In the genomic region with DNA sequence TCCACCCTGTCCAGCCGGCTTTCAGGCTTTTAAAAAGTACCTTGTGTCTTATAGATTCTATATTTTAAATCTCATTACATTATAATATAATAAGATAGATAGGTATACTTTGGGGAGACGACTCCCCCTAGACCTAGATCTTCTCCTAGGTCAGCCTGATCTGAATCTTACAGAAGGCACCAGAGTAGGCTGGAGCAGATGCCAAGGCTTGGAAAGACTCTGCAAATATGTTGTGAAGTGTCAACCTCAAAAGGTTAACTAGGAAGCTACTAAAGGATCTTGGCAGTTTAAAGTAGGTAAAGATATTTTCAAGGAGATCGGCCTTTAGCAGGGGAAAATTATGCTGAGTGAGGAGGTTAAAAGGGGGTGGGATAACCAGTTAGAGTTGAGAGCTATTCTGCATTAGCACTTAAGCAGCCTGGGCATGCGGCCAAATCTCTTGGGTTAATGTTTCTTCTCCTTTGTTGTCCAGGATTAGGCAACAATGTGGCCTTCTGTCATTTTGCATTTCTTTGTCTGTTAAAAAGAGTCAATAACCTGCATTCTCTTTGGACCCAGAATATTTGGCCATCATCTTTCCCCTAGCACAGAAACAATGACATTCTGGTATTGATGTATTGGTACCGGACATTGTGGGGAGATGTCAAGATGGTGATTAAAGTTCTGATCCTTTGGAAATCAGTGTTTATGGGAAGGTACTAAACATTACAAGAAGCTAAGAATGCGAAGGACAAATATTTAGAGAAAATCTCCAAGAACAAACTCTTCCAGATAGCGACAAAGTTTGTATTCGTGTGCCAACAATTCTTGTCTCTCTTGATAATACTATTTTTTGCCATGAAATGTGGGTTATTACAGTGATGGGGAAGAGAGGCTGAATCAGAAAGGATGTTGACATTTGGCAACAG, we compare ENCODE assay signal across 7 cellular contexts. TPM values are rescaled to one million over a fixed set of nuclear protein-coding genes. Genes with fewer than 3 reads are reported as not detected.
A peak's percentile ranks its signal among the peaks of the same experiment; 100 is the strongest.
DNase-seq lines count a peak whose midpoint lies in the region; ATAC-seq and TF ChIP-seq lines count a peak whose summit lies in the region.

No MANE protein-coding gene starts in this region.

- H3K9me3 ChIP-seq in MG63 = no peaks in the 10 kb centered on the region
- no peaks in the 10 kb centered on the region for H3K9me3 ChIP-seq in PC-3 (ENCODE audit: low read length)

- CTCF ChIA-PET in PC-3 (lab: Charles Lee) = no interaction called here

- H2AFZ ChIP-seq in PC-3 (ENCODE audit: low read length) = no peak overlapping the region

- H3K9me2 ChIP-seq in PC-3 (replicated peaks; ENCODE audit: low read length) = no peaks in the 10 kb centered on the region

- DNase-seq in MG63 (peak; percentile 56), PC-3 (peak; percentile 55), fibroblast of peridontal ligament (ENCODE audit: extremely low read depth) (peak; percentile 27), posterior vena cava (ENCODE audit: low spot score) (peak; percentile 93), H7 (no peak)

- H3K27ac ChIP-seq in PC-3 (ENCODE audit: low read length) = no peak overlapping the region

- 0 out of 2 replicates have a peak, but pooled peaks cover 2% of the 10 kb centered on the region for H3K27me3 ChIP-seq in MG63
- no peaks in the 10 kb centered on the region for H3K27me3 ChIP-seq in PC-3 (ENCODE audit: low read length)
- H3K27me3 ChIP-seq in H7 (ENCODE audit: control insufficient read depth, insufficient read depth, low read length) = no peaks in the 10 kb centered on the region

- H3K36me3 ChIP-seq in MG63 (no peaks in the 10 kb centered on the region), PC-3 (ENCODE audit: low read depth, low read length) (no peaks in the 10 kb centered on the region), H7 (replicated peaks; ENCODE audit: control insufficient read depth, insufficient read depth, low read length) (no peaks in the 10 kb centered on the region)

- H3K4me3 ChIP-seq in MG63 (no peak overlapping the region), PC-3 (ENCODE audit: low read length) (no peak overlapping the region), H7 (ENCODE audit: insufficient read depth, low read depth, low read length) (no peak overlapping the region)

- no peak for TF ChIP-seq CTCF in PC-3 (conservative IDR thresholded peaks at IDR 0.05; ENCODE audit: low read depth, low read length)

- intact Hi-C loops in PC-3 (cut with micrococcal nuclease) (no loop called here), posterior vena cava (cut with DNase I) (no loop called here)

- no TSS peak for BruUV-seq in PC-3 (replicated peaks; lab: Mats Ljungman, UMichigan)

- H3K4me1 ChIP-seq in PC-3 (ENCODE audit: insufficient read depth, low read length) = no peaks in the 10 kb centered on the region

- H3K4me2 ChIP-seq in PC-3 (ENCODE audit: low read length) = no peak overlapping the region

- H4K20me1 ChIP-seq in PC-3 (ENCODE audit: low read length) = no peaks in the 10 kb centered on the region

- no peak overlapping the region for H3K9ac ChIP-seq in PC-3 (ENCODE audit: low read length)

- POLR2A ChIA-PET in PC-3 (lab: Charles Lee; ENCODE audit: unreplicated experiment) = interaction anchor here (0.6 kb wide), 1 partner anchor 16 kb away, joined by 3 read pairs; no protein-coding TSS in a partner anchor

- ATAC-seq in PC-3 = no peak
- ATAC-seq in HG03097 (IDR thresholded peaks at IDR 0.05; ENCODE audit: low FRiP score, unreplicated experiment) = no peak
- ATAC-seq in HG02973 (IDR thresholded peaks at IDR 0.05; ENCODE audit: unreplicated experiment) = no peak

- H3K79me2 ChIP-seq in PC-3 (ENCODE audit: low read length) = no peaks in the 10 kb centered on the region

- no peaks in the 10 kb centered on the region for H3F3A ChIP-seq in PC-3 (ENCODE audit: low read length, unreplicated experiment)

RNA-seq across cellular contexts. Expression of a gene that starts 51.2 kb away (rescaled TPM):
- total RNA-seq in MG63 (2014; rRNA removed; shearing (Covaris generic); ENCODE audit: low replicate concordance) = 45.1 and 131 TPM in 2 replicates
- total RNA-seq in PC-3 (2014; rRNA removed) (36.6 and 38.9 TPM in 2 replicates), posterior vena cava (10 to 100 TPM; 24.7 to 26.8 TPM)
- total RNA-seq in H7 (2014; rRNA removed; shearing (Covaris generic)) = 32.5 and 46.3 TPM in 2 replicates
